1 cellular context compared by ENCODE assay signal in the genomic region with DNA sequence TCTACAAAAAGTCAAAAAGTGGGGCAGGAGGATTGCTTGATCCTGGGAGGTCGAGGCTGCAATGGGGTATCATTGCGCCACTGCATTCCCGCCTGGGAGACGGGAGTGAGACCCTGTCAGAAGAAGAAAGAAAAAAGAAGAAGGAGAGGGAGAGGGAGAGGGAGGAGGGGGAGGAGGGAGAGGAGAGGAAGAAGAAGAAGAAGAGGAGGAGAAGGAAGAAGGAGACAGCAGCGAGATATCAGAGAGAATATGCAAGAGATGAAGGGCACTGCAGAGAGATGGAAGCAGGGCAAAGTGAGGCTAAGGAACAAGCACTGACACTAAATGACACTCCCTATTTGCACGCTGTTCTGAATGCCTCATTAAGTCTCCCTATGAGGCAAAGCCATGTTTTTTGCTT.
TF ChIP-seq lines count a peak whose summit lies in the region.

No MANE protein-coding gene starts in this region.

TF ChIP-seq in H1, 55 proteins besides CTCF, POLR2A, EP300 and RAD21:
- TF ChIP-seq RXRA (IDR thresholded peaks at IDR 0.05; ENCODE audit: insufficient read depth, low read depth, low read length) (no peak), SP1 (IDR thresholded peaks at IDR 0.05; ENCODE audit: low read depth, low read length) (no peak), CREB1 (IDR thresholded peaks at IDR 0.05) (no peak), RNF2 (IDR thresholded peaks at IDR 0.05; ENCODE audit: borderline replicate concordance, low read depth, low read length, missing control alignments, poor library complexity, severe bottlenecking) (no peak), SAP30 (IDR thresholded peaks at IDR 0.05; ENCODE audit: insufficient read depth, insufficient replicate concordance, low read length) (no peak), SIRT6 (IDR thresholded peaks at IDR 0.05; ENCODE audit: low read length) (no peak), GTF2F1 (IDR thresholded peaks at IDR 0.05; ENCODE audit: borderline replicate concordance, low read depth, low read length) (no peak), BRCA1 (IDR thresholded peaks at IDR 0.05; ENCODE audit: low read depth, low read length) (no peak)
TF ChIP-seq in H1: peak in this region for 0.
